Comparison of ENCODE assay signal across 16 cellular contexts in genomic region chrX:7117587-7117986, GRCh38. TPM values are rescaled to one million over a fixed set of nuclear protein-coding genes. Genes with fewer than 3 reads are reported as not detected.
DNase-seq lines count a peak whose midpoint lies in the region; ATAC-seq, FAIRE-seq and TF ChIP-seq lines count a peak whose summit lies in the region.
"Had no signal": no experiment of that assay in that cellular context is flagged by ENCODE, and none has a peak within 500 bp of the region (broad histone marks: within the 10 kb centered on the region; RNA-seq: fewer than 3 reads in every experiment).

No MANE protein-coding gene starts in this region.

- no peak for DNase-seq in GM12892 (ENCODE audit: insufficient read length)
- no peak for DNase-seq in stimulated activated CD4-positive, alpha-beta T cell treated with anti-CD3 and anti-CD28 coated beads, Interleukin-1b, Interleukin-23, amount 100 ng/mL, for 48 hours
- no peak for DNase-seq in T-helper 2 cell treated with Interferon-gamma antibody and Interleukin-4, amounts not matched to agents 5 μg/mL and 100 μg/mL, for 36 hours (ENCODE audit: low spot score)
- DNase-seq in effector memory CD8-positive, alpha-beta T cell: no peak
- DNase-seq in effector CD4-positive, alpha-beta T cell: no peak
- DNase-seq: activated T-cell treated with anti-CD3 and anti-CD28 coated beads for 4 hours; aorta; DMS79; NCI-H1694 treated with DMSO at 0.1 percent for 48 hours; stimulated activated naive B cell treated with anti-CD40 and anti-IgM and Interleukin-4, amounts not matched to agents 10 μg/mL and 1 μg/mL and 100 μg/mL, for 72 hours had no signal

- H3K36me3 Mint-ChIP-seq in T-helper 2 cell treated with Interferon-gamma antibody and Interleukin-4, amounts not matched to agents 5 μg/mL and 100 μg/mL, for 36 hours (ENCODE audit: low read depth): peaks cover 10% of the 10 kb centered on the region
- no peaks in the 10 kb centered on the region for H3K36me3 Mint-ChIP-seq in effector memory CD8-positive, alpha-beta T cell (ENCODE audit: insufficient read depth)

- no peaks in the 10 kb centered on the region for H3K9me3 Mint-ChIP-seq in T-helper 2 cell treated with Interferon-gamma antibody and Interleukin-4, amounts not matched to agents 5 μg/mL and 100 μg/mL, for 36 hours
- H3K9me3 Mint-ChIP-seq in effector memory CD8-positive, alpha-beta T cell: no peaks in the 10 kb centered on the region

- H3K4me3 Mint-ChIP-seq in T-helper 2 cell treated with Interferon-gamma antibody and Interleukin-4, amounts not matched to agents 5 μg/mL and 100 μg/mL, for 36 hours: no peak overlapping the region
- no peak overlapping the region for H3K4me3 Mint-ChIP-seq in effector memory CD8-positive, alpha-beta T cell
- H3K4me3 Mint-ChIP-seq: stimulated activated naive B cell treated with anti-CD40 and anti-IgM and Interleukin-4, amounts not matched to agents 10 μg/mL and 1 μg/mL and 100 μg/mL, for 72 hours had no signal

- H3K27ac ChIP-seq in SU-DHL-6 (ENCODE audit: low read depth, low read length): peak overlapping the region; percentile 100
- H3K27ac ChIP-seq: SJSA1 had no signal

- no peak for TF ChIP-seq CTCF in SU-DHL-6 (IDR thresholded peaks at IDR 0.05; ENCODE audit: insufficient read depth, low read length, poor library complexity, severe bottlenecking)

- peak overlapping the region; percentile 23 for H3K4me3 ChIP-seq in SU-DHL-6 (ENCODE audit: insufficient read depth, low read length, poor library complexity, severe bottlenecking)
- H3K4me3 ChIP-seq: SJSA1 had no signal

- peak; percentile 92 for FAIRE-seq in GM12892 (lab: Jason Lieb, UNC)

- no peaks in the 10 kb centered on the region for H3K9me2 ChIP-seq in SU-DHL-6 (replicated peaks; ENCODE audit: insufficient read depth, low read length)

- peaks cover 15% of the 10 kb centered on the region for H3K4me1 Mint-ChIP-seq in T-helper 2 cell treated with Interferon-gamma antibody and Interleukin-4, amounts not matched to agents 5 μg/mL and 100 μg/mL, for 36 hours (ENCODE audit: low read depth)
- peaks cover 17 to 23% of the 10 kb centered on the region in 2 donors for H3K4me1 Mint-ChIP-seq in effector memory CD8-positive, alpha-beta T cell (ENCODE audit: low read depth in 2 of 2)

- no peaks in the 10 kb centered on the region for H3K27me3 ChIP-seq in SU-DHL-6 (ENCODE audit: low read length)
- H3K27me3 ChIP-seq: SJSA1 had no signal

- ATAC-seq in GM21390 (IDR thresholded peaks at IDR 0.05; ENCODE audit: unreplicated experiment): peak; percentile 31
- peak; percentile 51 for ATAC-seq in HG03095 (IDR thresholded peaks at IDR 0.05; ENCODE audit: unreplicated experiment)
- no peak for ATAC-seq in effector memory CD8-positive, alpha-beta T cell (replicated peaks)
- ATAC-seq: stimulated activated naive B cell treated with anti-CD40 and anti-IgM and Interleukin-4, amounts not matched to agents 10 μg/mL and 1 μg/mL and 100 μg/mL, for 72 hours had no signal

- TF ChIP-seq POLR2A in GM12892 (IDR thresholded peaks at IDR 0.05; ENCODE audit: low read depth, low read length): no peak

- peaks cover 33% of the 10 kb centered on the region for H3F3A ChIP-seq in SU-DHL-6 (ENCODE audit: insufficient read depth)

- H3K27ac Mint-ChIP-seq in T-helper 2 cell treated with Interferon-gamma antibody and Interleukin-4, amounts not matched to agents 5 μg/mL and 100 μg/mL, for 36 hours: no peak overlapping the region
- no peak overlapping the region for H3K27ac Mint-ChIP-seq in effector memory CD8-positive, alpha-beta T cell
- H3K27ac Mint-ChIP-seq: progenitor cell of endocrine pancreas; stimulated activated naive B cell treated with anti-CD40 and anti-IgM and Interleukin-4, amounts not matched to agents 10 μg/mL and 1 μg/mL and 100 μg/mL, for 72 hours had no signal

- H3K27me3 Mint-ChIP-seq in T-helper 2 cell treated with Interferon-gamma antibody and Interleukin-4, amounts not matched to agents 5 μg/mL and 100 μg/mL, for 36 hours (ENCODE audit: low read depth): no peaks in the 10 kb centered on the region
- no peaks in the 10 kb centered on the region for H3K27me3 Mint-ChIP-seq in effector memory CD8-positive, alpha-beta T cell
- H3K27me3 Mint-ChIP-seq: IgD-negative memory B cell; progenitor cell of endocrine pancreas; stimulated activated naive B cell treated with anti-CD40 and anti-IgM and Interleukin-4, amounts not matched to agents 10 μg/mL and 1 μg/mL and 100 μg/mL, for 72 hours had no signal

- no peak overlapping the region for H2AFZ ChIP-seq in SU-DHL-6 (ENCODE audit: low read depth, low read length, severe bottlenecking)

- peak overlapping the region; percentile 62 for H3K9ac ChIP-seq in SU-DHL-6 (ENCODE audit: low read length)

- H3K9me3 ChIP-seq in SU-DHL-6 (ENCODE audit: insufficient read depth, low read length): no peaks in the 10 kb centered on the region
- H3K9me3 ChIP-seq: SJSA1 had no signal

- H3K79me2 ChIP-seq in SU-DHL-6 (ENCODE audit: insufficient read depth, low read length): peaks cover 93% of the 10 kb centered on the region

- no peaks in the 10 kb centered on the region for H4K20me1 ChIP-seq in SU-DHL-6 (ENCODE audit: low read depth, low read length)

- H3K36me3 ChIP-seq in SU-DHL-6 (ENCODE audit: low read length): no peaks in the 10 kb centered on the region
- H3K36me3 ChIP-seq: SJSA1 had no signal

- peak overlapping the region; percentile 93 for H3K4me2 ChIP-seq in SU-DHL-6 (ENCODE audit: low read depth, low read length, poor library complexity, severe bottlenecking)

RNA-seq across cellular contexts. Expression of gene STS, which starts 29.9 kb away (rescaled TPM):
- polyA plus RNA-seq in GM12892 (2012; ENCODE audit: missing spikeins): 14.9 TPM

RNA-seq across cellular contexts. Expression of gene PUDP, which starts 30.4 kb away (rescaled TPM):
- 51.7 TPM for polyA plus RNA-seq in GM12892 (2012; ENCODE audit: missing spikeins)
